ENCODE assay signal across 2 cellular contexts in the genomic region with DNA sequence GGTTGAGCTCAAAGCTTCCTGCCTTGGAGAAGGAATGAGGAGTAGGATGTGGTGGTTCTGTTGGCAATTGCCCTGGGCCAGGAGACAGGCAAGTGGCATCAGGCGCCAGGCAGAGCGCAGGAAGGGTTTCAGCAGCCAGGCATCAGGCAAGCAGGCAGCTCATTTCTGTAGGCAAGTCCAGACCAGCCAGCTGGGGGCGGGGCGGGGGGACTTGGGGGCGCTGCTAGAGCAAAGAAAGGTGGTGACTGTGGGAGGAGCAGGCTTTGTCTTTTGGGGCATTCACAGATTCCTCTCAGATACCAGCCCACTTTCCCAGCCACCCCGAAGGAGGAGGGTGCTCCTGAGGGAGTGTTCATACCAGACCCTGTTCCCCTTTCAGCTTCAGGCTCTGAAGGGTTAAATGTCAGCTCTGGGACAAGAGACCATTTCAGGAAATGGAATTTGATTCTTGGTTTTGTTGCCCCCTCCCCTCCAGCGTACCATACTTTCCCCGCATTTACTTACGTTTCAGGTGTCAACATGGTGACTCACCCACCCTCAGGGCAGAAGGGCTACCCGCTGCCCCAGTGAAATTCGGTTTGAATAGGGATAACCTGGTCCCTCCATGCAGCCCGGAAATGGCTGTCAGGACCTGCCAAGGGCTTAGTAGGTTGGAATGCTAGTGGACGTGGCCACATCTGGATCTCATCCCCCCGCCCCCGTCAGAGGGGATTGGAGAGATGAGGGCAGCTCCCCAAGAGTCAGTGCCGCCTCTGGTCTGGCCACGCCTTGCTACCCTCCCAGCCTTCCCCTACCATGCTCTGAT.
TF ChIP-seq lines count a peak whose summit lies in the region.

No MANE protein-coding gene starts in this region.

TF ChIP-seq in GM23338, 12 proteins besides CTCF, POLR2A, EP300 and RAD21:
- no peak for TF ChIP-seq POLR2AphosphoS5 (IDR thresholded peaks at IDR 0.05; ENCODE audit: low read depth)
- TF ChIP-seq, protein P1, sequence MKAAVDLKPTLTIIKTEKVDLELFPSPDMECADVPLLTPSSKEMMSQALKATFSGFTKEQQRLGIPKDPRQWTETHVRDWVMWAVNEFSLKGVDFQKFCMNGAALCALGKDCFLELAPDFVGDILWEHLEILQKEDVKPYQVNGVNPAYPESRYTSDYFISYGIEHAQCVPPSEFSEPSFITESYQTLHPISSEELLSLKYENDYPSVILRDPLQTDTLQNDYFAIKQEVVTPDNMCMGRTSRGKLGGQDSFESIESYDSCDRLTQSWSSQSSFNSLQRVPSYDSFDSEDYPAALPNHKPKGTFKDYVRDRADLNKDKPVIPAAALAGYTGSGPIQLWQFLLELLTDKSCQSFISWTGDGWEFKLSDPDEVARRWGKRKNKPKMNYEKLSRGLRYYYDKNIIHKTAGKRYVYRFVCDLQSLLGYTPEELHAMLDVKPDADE (IDR thresholded peaks at IDR 0.05) = peak; percentile 44; the same call in 1 of the 2 replicates
- TF ChIP-seq CREB1 (CRISPR knock-in tag; IDR thresholded peaks at IDR 0.05; ENCODE audit: low read depth) = 0 out of 2 replicates have a peak, but pooled peaks have one; percentile 27

TF ChIP-seq in H1, 55 proteins besides CTCF, POLR2A, EP300 and RAD21 (continues in another document):
- no peak for TF ChIP-seq CHD1 (IDR thresholded peaks at IDR 0.05; ENCODE audit: low read depth, low read length)
- TF ChIP-seq RNF2 (IDR thresholded peaks at IDR 0.05; ENCODE audit: borderline replicate concordance, low read depth, low read length, missing control alignments, poor library complexity, severe bottlenecking) = no peak
- no peak for TF ChIP-seq GABPA (IDR thresholded peaks at IDR 0.05; ENCODE audit: borderline replicate concordance, insufficient read depth, low read length)
- TF ChIP-seq NANOG (IDR thresholded peaks at IDR 0.05; ENCODE audit: insufficient read depth, low read depth, low read length, poor library complexity, severe bottlenecking) = no peak
- TF ChIP-seq, protein P2, sequence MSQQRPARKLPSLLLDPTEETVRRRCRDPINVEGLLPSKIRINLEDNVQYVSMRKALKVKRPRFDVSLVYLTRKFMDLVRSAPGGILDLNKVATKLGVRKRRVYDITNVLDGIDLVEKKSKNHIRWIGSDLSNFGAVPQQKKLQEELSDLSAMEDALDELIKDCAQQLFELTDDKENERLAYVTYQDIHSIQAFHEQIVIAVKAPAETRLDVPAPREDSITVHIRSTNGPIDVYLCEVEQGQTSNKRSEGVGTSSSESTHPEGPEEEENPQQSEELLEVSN (IDR thresholded peaks at IDR 0.05) = no peak
- no peak for TF ChIP-seq TBP (IDR thresholded peaks at IDR 0.05; ENCODE audit: low read depth, low read length)
- no peak for TF ChIP-seq SIRT6 (IDR thresholded peaks at IDR 0.05; ENCODE audit: low read length)
- TF ChIP-seq, protein P3, sequence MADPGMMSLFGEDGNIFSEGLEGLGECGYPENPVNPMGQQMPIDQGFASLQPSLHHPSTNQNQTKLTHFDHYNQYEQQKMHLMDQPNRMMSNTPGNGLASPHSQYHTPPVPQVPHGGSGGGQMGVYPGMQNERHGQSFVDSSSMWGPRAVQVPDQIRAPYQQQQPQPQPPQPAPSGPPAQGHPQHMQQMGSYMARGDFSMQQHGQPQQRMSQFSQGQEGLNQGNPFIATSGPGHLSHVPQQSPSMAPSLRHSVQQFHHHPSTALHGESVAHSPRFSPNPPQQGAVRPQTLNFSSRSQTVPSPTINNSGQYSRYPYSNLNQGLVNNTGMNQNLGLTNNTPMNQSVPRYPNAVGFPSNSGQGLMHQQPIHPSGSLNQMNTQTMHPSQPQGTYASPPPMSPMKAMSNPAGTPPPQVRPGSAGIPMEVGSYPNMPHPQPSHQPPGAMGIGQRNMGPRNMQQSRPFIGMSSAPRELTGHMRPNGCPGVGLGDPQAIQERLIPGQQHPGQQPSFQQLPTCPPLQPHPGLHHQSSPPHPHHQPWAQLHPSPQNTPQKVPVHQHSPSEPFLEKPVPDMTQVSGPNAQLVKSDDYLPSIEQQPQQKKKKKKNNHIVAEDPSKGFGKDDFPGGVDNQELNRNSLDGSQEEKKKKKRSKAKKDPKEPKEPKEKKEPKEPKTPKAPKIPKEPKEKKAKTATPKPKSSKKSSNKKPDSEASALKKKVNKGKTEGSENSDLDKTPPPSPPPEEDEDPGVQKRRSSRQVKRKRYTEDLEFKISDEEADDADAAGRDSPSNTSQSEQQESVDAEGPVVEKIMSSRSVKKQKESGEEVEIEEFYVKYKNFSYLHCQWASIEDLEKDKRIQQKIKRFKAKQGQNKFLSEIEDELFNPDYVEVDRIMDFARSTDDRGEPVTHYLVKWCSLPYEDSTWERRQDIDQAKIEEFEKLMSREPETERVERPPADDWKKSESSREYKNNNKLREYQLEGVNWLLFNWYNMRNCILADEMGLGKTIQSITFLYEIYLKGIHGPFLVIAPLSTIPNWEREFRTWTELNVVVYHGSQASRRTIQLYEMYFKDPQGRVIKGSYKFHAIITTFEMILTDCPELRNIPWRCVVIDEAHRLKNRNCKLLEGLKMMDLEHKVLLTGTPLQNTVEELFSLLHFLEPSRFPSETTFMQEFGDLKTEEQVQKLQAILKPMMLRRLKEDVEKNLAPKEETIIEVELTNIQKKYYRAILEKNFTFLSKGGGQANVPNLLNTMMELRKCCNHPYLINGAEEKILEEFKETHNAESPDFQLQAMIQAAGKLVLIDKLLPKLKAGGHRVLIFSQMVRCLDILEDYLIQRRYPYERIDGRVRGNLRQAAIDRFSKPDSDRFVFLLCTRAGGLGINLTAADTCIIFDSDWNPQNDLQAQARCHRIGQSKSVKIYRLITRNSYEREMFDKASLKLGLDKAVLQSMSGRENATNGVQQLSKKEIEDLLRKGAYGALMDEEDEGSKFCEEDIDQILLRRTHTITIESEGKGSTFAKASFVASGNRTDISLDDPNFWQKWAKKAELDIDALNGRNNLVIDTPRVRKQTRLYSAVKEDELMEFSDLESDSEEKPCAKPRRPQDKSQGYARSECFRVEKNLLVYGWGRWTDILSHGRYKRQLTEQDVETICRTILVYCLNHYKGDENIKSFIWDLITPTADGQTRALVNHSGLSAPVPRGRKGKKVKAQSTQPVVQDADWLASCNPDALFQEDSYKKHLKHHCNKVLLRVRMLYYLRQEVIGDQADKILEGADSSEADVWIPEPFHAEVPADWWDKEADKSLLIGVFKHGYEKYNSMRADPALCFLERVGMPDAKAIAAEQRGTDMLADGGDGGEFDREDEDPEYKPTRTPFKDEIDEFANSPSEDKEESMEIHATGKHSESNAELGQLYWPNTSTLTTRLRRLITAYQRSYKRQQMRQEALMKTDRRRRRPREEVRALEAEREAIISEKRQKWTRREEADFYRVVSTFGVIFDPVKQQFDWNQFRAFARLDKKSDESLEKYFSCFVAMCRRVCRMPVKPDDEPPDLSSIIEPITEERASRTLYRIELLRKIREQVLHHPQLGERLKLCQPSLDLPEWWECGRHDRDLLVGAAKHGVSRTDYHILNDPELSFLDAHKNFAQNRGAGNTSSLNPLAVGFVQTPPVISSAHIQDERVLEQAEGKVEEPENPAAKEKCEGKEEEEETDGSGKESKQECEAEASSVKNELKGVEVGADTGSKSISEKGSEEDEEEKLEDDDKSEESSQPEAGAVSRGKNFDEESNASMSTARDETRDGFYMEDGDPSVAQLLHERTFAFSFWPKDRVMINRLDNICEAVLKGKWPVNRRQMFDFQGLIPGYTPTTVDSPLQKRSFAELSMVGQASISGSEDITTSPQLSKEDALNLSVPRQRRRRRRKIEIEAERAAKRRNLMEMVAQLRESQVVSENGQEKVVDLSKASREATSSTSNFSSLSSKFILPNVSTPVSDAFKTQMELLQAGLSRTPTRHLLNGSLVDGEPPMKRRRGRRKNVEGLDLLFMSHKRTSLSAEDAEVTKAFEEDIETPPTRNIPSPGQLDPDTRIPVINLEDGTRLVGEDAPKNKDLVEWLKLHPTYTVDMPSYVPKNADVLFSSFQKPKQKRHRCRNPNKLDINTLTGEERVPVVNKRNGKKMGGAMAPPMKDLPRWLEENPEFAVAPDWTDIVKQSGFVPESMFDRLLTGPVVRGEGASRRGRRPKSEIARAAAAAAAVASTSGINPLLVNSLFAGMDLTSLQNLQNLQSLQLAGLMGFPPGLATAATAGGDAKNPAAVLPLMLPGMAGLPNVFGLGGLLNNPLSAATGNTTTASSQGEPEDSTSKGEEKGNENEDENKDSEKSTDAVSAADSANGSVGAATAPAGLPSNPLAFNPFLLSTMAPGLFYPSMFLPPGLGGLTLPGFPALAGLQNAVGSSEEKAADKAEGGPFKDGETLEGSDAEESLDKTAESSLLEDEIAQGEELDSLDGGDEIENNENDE (IDR thresholded peaks at IDR 0.05; ENCODE audit: insufficient replicate concordance, low read length) = no peak
- no peak for TF ChIP-seq SAP30 (IDR thresholded peaks at IDR 0.05; ENCODE audit: insufficient read depth, insufficient replicate concordance, low read length)
- peak; percentile 37 for TF ChIP-seq ASH2L (IDR thresholded peaks at IDR 0.05; ENCODE audit: low read length)
- TF ChIP-seq MAFK (IDR thresholded peaks at IDR 0.05; ENCODE audit: low read depth, low read length) = no peak
- TF ChIP-seq CBX8 (IDR thresholded peaks at IDR 0.05; ENCODE audit: borderline replicate concordance, low read depth, low read length) = no peak
- TF ChIP-seq, protein P4, sequence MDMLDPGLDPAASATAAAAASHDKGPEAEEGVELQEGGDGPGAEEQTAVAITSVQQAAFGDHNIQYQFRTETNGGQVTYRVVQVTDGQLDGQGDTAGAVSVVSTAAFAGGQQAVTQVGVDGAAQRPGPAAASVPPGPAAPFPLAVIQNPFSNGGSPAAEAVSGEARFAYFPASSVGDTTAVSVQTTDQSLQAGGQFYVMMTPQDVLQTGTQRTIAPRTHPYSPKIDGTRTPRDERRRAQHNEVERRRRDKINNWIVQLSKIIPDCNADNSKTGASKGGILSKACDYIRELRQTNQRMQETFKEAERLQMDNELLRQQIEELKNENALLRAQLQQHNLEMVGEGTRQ (IDR thresholded peaks at IDR 0.05; ENCODE audit: low read length) = no peak
- TF ChIP-seq BCL11A (IDR thresholded peaks at IDR 0.05; ENCODE audit: low read depth in 2 of 2, low read length in 2 of 2) = no peak
- TF ChIP-seq POLR2AphosphoS5 (IDR thresholded peaks at IDR 0.05; ENCODE audit: low read depth, low read length) = no peak; the same call in 1 of the 2 replicates
- no peak for TF ChIP-seq HDAC6 (IDR thresholded peaks at IDR 0.05; ENCODE audit: low read depth, low read length)
- peak; percentile 90 for TF ChIP-seq JUND (IDR thresholded peaks at IDR 0.05; ENCODE audit: low read length)
- no peak for TF ChIP-seq POU5F1 (IDR thresholded peaks at IDR 0.05; ENCODE audit: low read depth, low read length)
- TF ChIP-seq SIX5 (IDR thresholded peaks at IDR 0.05; ENCODE audit: low read depth, low read length) = no peak
- TF ChIP-seq HDAC2 (IDR thresholded peaks at IDR 0.05; ENCODE audit: borderline replicate concordance in 1 of 2, low read depth in 2 of 2, low read length in 2 of 2) = 0 out of 4 replicates have a peak, but pooled peaks of 1 of the 2 experiments have one; percentile 30
- peak; percentile 83 for TF ChIP-seq YY1 (IDR thresholded peaks at IDR 0.05; ENCODE audit: low read depth, low read length)
- TF ChIP-seq GTF2F1 (IDR thresholded peaks at IDR 0.05; ENCODE audit: borderline replicate concordance, low read depth, low read length) = no peak
- no peak for TF ChIP-seq KDM5A (IDR thresholded peaks at IDR 0.05; ENCODE audit: low read length)
- peak; percentile 8; the same call in 1 of the 2 replicates for TF ChIP-seq SP1 (IDR thresholded peaks at IDR 0.05; ENCODE audit: low read depth, low read length)
- no peak for TF ChIP-seq FOSL1 (IDR thresholded peaks at IDR 0.05; ENCODE audit: insufficient read depth, low read depth, low read length)
- peak; percentile 64; the same call in 1 of the 2 replicates for TF ChIP-seq SP4 (IDR thresholded peaks at IDR 0.05; ENCODE audit: low read length)
- TF ChIP-seq JUN (IDR thresholded peaks at IDR 0.05; ENCODE audit: low read depth, low read length) = no peak
- TF ChIP-seq RXRA (IDR thresholded peaks at IDR 0.05; ENCODE audit: insufficient read depth, low read depth, low read length) = no peak
- TF ChIP-seq, protein P5, sequence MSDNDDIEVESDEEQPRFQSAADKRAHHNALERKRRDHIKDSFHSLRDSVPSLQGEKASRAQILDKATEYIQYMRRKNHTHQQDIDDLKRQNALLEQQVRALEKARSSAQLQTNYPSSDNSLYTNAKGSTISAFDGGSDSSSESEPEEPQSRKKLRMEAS (IDR thresholded peaks at IDR 0.05) = no peak; the same call in 1 of the 2 replicates
- no peak for TF ChIP-seq RBBP5 (IDR thresholded peaks at IDR 0.05; ENCODE audit: borderline replicate concordance, low read depth, low read length)
- no peak for TF ChIP-seq EZH2 (IDR thresholded peaks at IDR 0.05; ENCODE audit: low read depth, low read length, severe bottlenecking)
- 0 out of 2 replicates have a peak, but pooled peaks have one; percentile 26 for TF ChIP-seq CREB1 (IDR thresholded peaks at IDR 0.05)
- no peak for TF ChIP-seq CTBP2 (IDR thresholded peaks at IDR 0.05; ENCODE audit: borderline replicate concordance, insufficient read depth, insufficient read length, low read length)
- TF ChIP-seq ZNF274 (IDR thresholded peaks at IDR 0.05; ENCODE audit: borderline replicate concordance, extremely low read depth, low read length) = no peak
- TF ChIP-seq RFX5 (IDR thresholded peaks at IDR 0.05; ENCODE audit: borderline replicate concordance, low read depth, low read length) = no peak
- peak; percentile 75; the same call in 1 of the 2 replicates for TF ChIP-seq TEAD4 (IDR thresholded peaks at IDR 0.05; ENCODE audit: low read depth, low read length)
- 0 out of 2 replicates have a peak, but pooled peaks have one; percentile 19 for TF ChIP-seq TCF12 (IDR thresholded peaks at IDR 0.05; ENCODE audit: low read depth, low read length)
- TF ChIP-seq TAF7 (optimal IDR thresholded peaks at IDR 0.05; ENCODE audit: borderline replicate concordance, low read depth, low read length) = no peak
- TF ChIP-seq KDM1A (IDR thresholded peaks at IDR 0.05; ENCODE audit: borderline replicate concordance, low read length) = no peak
- TF ChIP-seq, protein P6, sequence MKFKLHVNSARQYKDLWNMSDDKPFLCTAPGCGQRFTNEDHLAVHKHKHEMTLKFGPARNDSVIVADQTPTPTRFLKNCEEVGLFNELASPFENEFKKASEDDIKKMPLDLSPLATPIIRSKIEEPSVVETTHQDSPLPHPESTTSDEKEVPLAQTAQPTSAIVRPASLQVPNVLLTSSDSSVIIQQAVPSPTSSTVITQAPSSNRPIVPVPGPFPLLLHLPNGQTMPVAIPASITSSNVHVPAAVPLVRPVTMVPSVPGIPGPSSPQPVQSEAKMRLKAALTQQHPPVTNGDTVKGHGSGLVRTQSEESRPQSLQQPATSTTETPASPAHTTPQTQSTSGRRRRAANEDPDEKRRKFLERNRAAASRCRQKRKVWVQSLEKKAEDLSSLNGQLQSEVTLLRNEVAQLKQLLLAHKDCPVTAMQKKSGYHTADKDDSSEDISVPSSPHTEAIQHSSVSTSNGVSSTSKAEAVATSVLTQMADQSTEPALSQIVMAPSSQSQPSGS (IDR thresholded peaks at IDR 0.05; ENCODE audit: low read length) = no peak
- no peak for TF ChIP-seq EGR1 (IDR thresholded peaks at IDR 0.05; ENCODE audit: borderline replicate concordance, low read depth, low read length)
- TF ChIP-seq NRF1 (IDR thresholded peaks at IDR 0.05; ENCODE audit: low read depth, low read length) = no peak
- no peak for TF ChIP-seq KDM4A (IDR thresholded peaks at IDR 0.05; ENCODE audit: low read depth, low read length, severe bottlenecking)
- no peak for TF ChIP-seq SRF (IDR thresholded peaks at IDR 0.05; ENCODE audit: low read depth, low read length)
- TF ChIP-seq BACH1 (IDR thresholded peaks at IDR 0.05; ENCODE audit: low read length) = no peak
- TF ChIP-seq CBX5 (IDR thresholded peaks at IDR 0.05; ENCODE audit: low read depth, low read length) = no peak
- TF ChIP-seq, protein P7, sequence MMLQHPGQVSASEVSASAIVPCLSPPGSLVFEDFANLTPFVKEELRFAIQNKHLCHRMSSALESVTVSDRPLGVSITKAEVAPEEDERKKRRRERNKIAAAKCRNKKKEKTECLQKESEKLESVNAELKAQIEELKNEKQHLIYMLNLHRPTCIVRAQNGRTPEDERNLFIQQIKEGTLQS (IDR thresholded peaks at IDR 0.05; ENCODE audit: insufficient read depth, low read depth, low read length) = no peak
